12 cellular contexts compared by ENCODE assay signal in genomic region chr1:156760092-156760795, GRCh38. TPM values are rescaled to one million over a fixed set of nuclear protein-coding genes. Genes with fewer than 3 reads are reported as not detected.
DNase-seq lines count a peak whose midpoint lies in the region; TF ChIP-seq lines count a peak whose summit lies in the region.
"Had no signal": no experiment of that assay in that cellular context is flagged by ENCODE, and none has a peak within 500 bp of the region (broad histone marks: within the 10 kb centered on the region; RNA-seq: fewer than 3 reads in every experiment).

No MANE protein-coding gene starts in this region.

- H3K79me2 ChIP-seq in osteoblast (ENCODE audit: insufficient read depth, low read length), result no peaks in the 10 kb centered on the region

- H3K27ac ChIP-seq in osteoblast (ENCODE audit: low read depth, low read length), result no peak overlapping the region

- H3K4me2 ChIP-seq in osteoblast (ENCODE audit: insufficient read depth, low read length), result no peak overlapping the region

- POLR2A ChIA-PET in HEK293T (lab: Yijun Ruan, JAX), result interaction anchor here (1.5 kb wide), 1 partner anchor 32 kb away, joined by 7 read pairs; the partner anchor contains the start of genes ISG20L2 and METTL25B

- H2AFZ ChIP-seq in osteoblast (ENCODE audit: low read length), result no peak overlapping the region

- DNase-seq in HEK293T (ENCODE audit: extremely low spot score), result no peak
- DNase-seq in NCI-H524 (lab: John Stamatoyannopoulos, UW), result peak; percentile 90 to 92
- DNase-seq in epithelial cell of esophagus (ENCODE audit: low read depth), result peak; percentile 33
- DNase-seq in retina, result peak; percentile 38
- DNase-seq in osteoblast (ENCODE audit: insufficient read length, low spot score, missing footprints), result no peak
- no peak for DNase-seq in activated CD4-positive, CD25-positive, alpha-beta regulatory T cell treated with anti-CD3 and anti-CD28 coated beads, Interleukin-2, amount 50 U/mL, for 72 hours
- no peak for DNase-seq in activated CD8-positive, alpha-beta memory T cell treated with anti-CD3 and anti-CD28 coated beads for 24 hours
- DNase-seq: IMR-90; midbrain; nucleus accumbens; SHP77 treated with DMSO at 0.1 percent for 48 hours; stimulated activated CD4-positive, alpha-beta T cell treated with anti-CD3 and anti-CD28 coated beads, Interleukin-4, amount 100 ng/mL, for 1 hour had no signal

- CTCF ChIA-PET in HEK293T (lab: Yijun Ruan, JAX), result interaction anchor here (0.6 kb wide), 1 partner anchor 37 kb away, joined by 4 read pairs; no protein-coding TSS in a partner anchor

- H4K20me1 ChIP-seq in osteoblast (ENCODE audit: insufficient read depth, low read length), result no peaks in the 10 kb centered on the region

- no peaks in the 10 kb centered on the region for H3K4me1 ChIP-seq in osteoblast (ENCODE audit: insufficient read depth, low read length)

- TF ChIP-seq CTCF in epithelial cell of esophagus (IDR thresholded peaks at IDR 0.05; ENCODE audit: insufficient read depth, low read depth, low read length, missing control alignments) (no peak), osteoblast (IDR thresholded peaks at IDR 0.05; ENCODE audit: extremely low read depth, low read depth, low read length) (no peak)

- H3K36me3 ChIP-seq in osteoblast (ENCODE audit: insufficient read depth, low read length), result no peaks in the 10 kb centered on the region

- H3K27me3 ChIP-seq in osteoblast (ENCODE audit: insufficient read depth, low read length), result no peaks in the 10 kb centered on the region

- no peak overlapping the region for H3K4me3 ChIP-seq in epithelial cell of esophagus (ENCODE audit: low read length)
- no peak overlapping the region for H3K4me3 ChIP-seq in osteoblast (ENCODE audit: insufficient read depth, low read length)

- H3K9me3 ChIP-seq in osteoblast (ENCODE audit: low read depth, low read length), result no peaks in the 10 kb centered on the region

TF ChIP-seq in HEK293T, 16 proteins besides CTCF, POLR2A, EP300 and RAD21:
- TF ChIP-seq ARNT (IDR thresholded peaks at IDR 0.05), result no peak
- TF ChIP-seq PKNOX1 (IDR thresholded peaks at IDR 0.05), result peak; percentile 37

RNA-seq across cellular contexts. Expression of gene PRCC, which starts 7.1 kb away (rescaled TPM):
- 18.0 and 22.8 TPM in 2 replicates for total RNA-seq in osteoblast

RNA-seq across cellular contexts. Expression of gene HDGF, which starts 8.8 kb away (rescaled TPM):
- total RNA-seq in osteoblast, result 167 and 177 TPM in 2 replicates

RNA-seq across cellular contexts. Expression of gene MRPL24, which starts 19.4 kb away (rescaled TPM):
- total RNA-seq in osteoblast, result 16.2 and 17.7 TPM in 2 replicates

RNA-seq across cellular contexts. Expression of gene ISG20L2, which starts 31.7 kb away (rescaled TPM):
- 16.8 and 21.0 TPM in 2 replicates for total RNA-seq in osteoblast

RNA-seq across cellular contexts. Expression of gene METTL25B, which starts 32.0 kb away (rescaled TPM):
- 8.3 and 12.7 TPM in 2 replicates for total RNA-seq in osteoblast

Comparison
In these comparisons a context has a peak if more than half of its experiments do, and no peak if none do; other contexts are left out.
1. DNase-seq: peak in NCI-H524 (2 of 2), epithelial cell of esophagus (single experiment) and retina (single experiment); none in HEK293T (single experiment), osteoblast (single experiment), activated CD4-positive, CD25-positive, alpha-beta regulatory T cell treated with anti-CD3 and anti-CD28 coated beads, Interleukin-2, amount 50 U/mL, for 72 hours (single experiment) and activated CD8-positive, alpha-beta memory T cell treated with anti-CD3 and anti-CD28 coated beads for 24 hours (single experiment).